ENCODE assay signal across 22 cellular contexts in the genomic region with DNA sequence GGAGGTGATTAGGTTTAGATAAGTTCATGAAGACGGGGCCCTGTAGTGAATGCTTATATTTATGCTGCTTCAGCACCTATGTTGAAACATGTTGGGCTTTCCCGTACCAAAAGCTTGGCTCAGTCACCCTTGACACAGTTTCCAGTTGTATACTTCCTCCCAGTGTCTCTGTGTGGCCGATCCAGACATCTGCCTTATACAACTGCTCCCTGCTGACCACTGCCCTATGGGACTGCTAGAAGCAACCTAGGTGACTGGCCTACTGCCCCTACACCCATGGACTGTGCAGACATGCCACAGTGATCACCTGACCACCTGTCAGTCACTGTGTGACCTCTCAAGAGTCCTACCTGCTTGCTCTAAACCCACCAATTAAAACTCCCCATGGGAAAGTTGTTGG. TPM values are rescaled to one million over a fixed set of nuclear protein-coding genes. Genes with fewer than 3 reads are reported as not detected.
DNase-seq lines count a peak whose midpoint lies in the region; ATAC-seq, FAIRE-seq and TF ChIP-seq lines count a peak whose summit lies in the region.
"Had no signal": no experiment of that assay in that cellular context is flagged by ENCODE, and none has a peak within 500 bp of the region (broad histone marks: within the 10 kb centered on the region; RNA-seq: fewer than 3 reads in every experiment).

No MANE protein-coding gene starts in this region.

- 86% methylated on average over 3 of the region's 3 CpGs for WGBS in A549 (ENCODE audit: missing lambda C conversion rate)
- no CpG with 5 or more reads among the region's 3 CpGs for WGBS in right lobe of liver (ENCODE audit: insufficient coverage, low coverage, low lambda C conversion rate, missing lambda C conversion rate)

- no peak for TF ChIP-seq EP300 in A549 (IDR thresholded peaks at IDR 0.05)

- H3K4me3 ChIP-seq in A549 = no peak overlapping the region
- H3K4me3 ChIP-seq in bronchial epithelial cell (ENCODE audit: low read depth, low read length) = no peak overlapping the region
- H3K4me3 ChIP-seq in right lobe of liver = no peak overlapping the region
- H3K4me3 ChIP-seq: BLaER1 treated with 17β-estradiol and CSF1 and Interleukin-3, amounts not matched to agents 10 nM and 100 nM; GM12878; GM23248 had no signal

- POLR2A ChIA-PET in A549 (lab: Yijun Ruan, JAX) = no interaction called here
- POLR2A ChIA-PET in activated CD4-positive, alpha-beta memory T cell treated with anti-CD3 and anti-CD28 coated beads, Interleukin-2, amount 10 ng/mL, durations not matched to agents 7 days and 5 days (lab: Charles Lee) = no interaction called here

- H3K36me3 ChIP-seq in bronchial epithelial cell (ENCODE audit: control insufficient read depth, insufficient read depth, low read length) (no peaks in the 10 kb centered on the region), right lobe of liver (no peaks in the 10 kb centered on the region)
- H3K36me3 ChIP-seq: BLaER1 treated with 17β-estradiol and CSF1 and Interleukin-3, amounts not matched to agents 10 nM and 100 nM had no signal

- H3K4me1 ChIP-seq in A549 (peaks cover 17% of the 10 kb centered on the region; the same call in 2 of the 3 replicates), right lobe of liver (peaks cover 0 to 2% (median under 1%) of the 10 kb centered on the region in 4 donors)

- peaks cover 9% of the 10 kb centered on the region for H3K4me1 Mint-ChIP-seq in activated CD4-positive, alpha-beta memory T cell treated with anti-CD3 and anti-CD28 coated beads, Interleukin-2, amount 10 ng/mL, durations not matched to agents 7 days and 5 days
- H3K4me1 Mint-ChIP-seq: B cell had no signal

- H3K9me3 ChIP-seq in A549 (no peaks in the 10 kb centered on the region), right lobe of liver (no peaks in the 10 kb centered on the region)

- H3K27me3 ChIP-seq in bronchial epithelial cell (ENCODE audit: control insufficient read depth, insufficient read depth, low read length) (no peaks in the 10 kb centered on the region), right lobe of liver (no peaks in the 10 kb centered on the region)
- H3K27me3 ChIP-seq: BLaER1 treated with 17β-estradiol and CSF1 and Interleukin-3, amounts not matched to agents 10 nM and 100 nM had no signal

- ATAC-seq in A549 = no peak
- ATAC-seq in right lobe of liver = peak; percentile 21 to 61 (median 40)
- ATAC-seq in sciatic nerve = peak; percentile 49
- ATAC-seq: CD8-positive, alpha-beta T cell; GM12878 had no signal

- TF ChIP-seq CTCF in A549 (IDR thresholded peaks at IDR 0.05) = no peak
- no peak for TF ChIP-seq CTCF in bronchial epithelial cell (IDR thresholded peaks at IDR 0.05; ENCODE audit: insufficient read depth, low read length, severe bottlenecking)
- no peak for TF ChIP-seq CTCF in right lobe of liver (IDR thresholded peaks at IDR 0.05)

- TF ChIP-seq RAD21 in A549 (conservative IDR thresholded peaks at IDR 0.05 in 1 of 2, IDR thresholded peaks at IDR 0.05 in 1 of 2) = no peak

- H3K27me3 Mint-ChIP-seq in activated CD4-positive, alpha-beta memory T cell treated with anti-CD3 and anti-CD28 coated beads, Interleukin-2, amount 10 ng/mL, durations not matched to agents 7 days and 5 days = no peaks in the 10 kb centered on the region
- H3K27me3 Mint-ChIP-seq: B cell had no signal

- no peak for DNase-seq in A549 (ENCODE audit: low read depth in 1 of 2, low spot score in 1 of 2)
- no peak for DNase-seq in bronchial epithelial cell (ENCODE audit: low read depth)
- DNase-seq in right lobe of liver = no peak
- DNase-seq in sciatic nerve (ENCODE audit: low spot score) = no peak
- DNase-seq in activated CD4-positive, alpha-beta memory T cell treated with anti-CD3 and anti-CD28 coated beads, Interleukin-2, amount 10 ng/mL, durations not matched to agents 7 days and 5 days = no peak
- DNase-seq in globus pallidus (ENCODE audit: low spot score) = no peak
- DNase-seq in dermis blood vessel endothelial cell = no peak
- DNase-seq: 8988T; CD8-positive, alpha-beta T cell; DMS 273 treated with DMSO at 0.1 percent for 48 hours; DMS53; DND-41; EL; GM23248; HCEC 1CT; HFFc6 had no signal

- FAIRE-seq in A549 (lab: Jason Lieb, UNC) (no peak), bronchial epithelial cell (lab: Jason Lieb, UNC) (peak; percentile 7)
- FAIRE-seq: GM12878, GM19239, H54 had no signal

- no peak overlapping the region for H3K27ac Mint-ChIP-seq in activated CD4-positive, alpha-beta memory T cell treated with anti-CD3 and anti-CD28 coated beads, Interleukin-2, amount 10 ng/mL, durations not matched to agents 7 days and 5 days
- H3K27ac Mint-ChIP-seq: B cell; CD8-positive, alpha-beta T cell; HFFc6 had no signal

- no peak overlapping the region for H3K4me3 Mint-ChIP-seq in activated CD4-positive, alpha-beta memory T cell treated with anti-CD3 and anti-CD28 coated beads, Interleukin-2, amount 10 ng/mL, durations not matched to agents 7 days and 5 days
- H3K4me3 Mint-ChIP-seq: B cell; CD8-positive, alpha-beta T cell; HFFc6 had no signal

- H3K27ac ChIP-seq in A549 (no peak overlapping the region), right lobe of liver (no peak overlapping the region)
- H3K27ac ChIP-seq: BLaER1 treated with 17β-estradiol and CSF1 and Interleukin-3, amounts not matched to agents 10 nM and 100 nM; GM23248 had no signal

- intact Hi-C loops in right lobe of liver (cut with DNase I) = no loop called here
- intact Hi-C loops in sciatic nerve (cut with DNase I) = no loop called here

- CTCF ChIA-PET in A549 (lab: Yijun Ruan, JAX) = no interaction called here
- CTCF ChIA-PET in activated CD4-positive, alpha-beta memory T cell treated with anti-CD3 and anti-CD28 coated beads, Interleukin-2, amount 10 ng/mL, durations not matched to agents 7 days and 5 days (lab: Charles Lee) = no interaction called here

- H3K36me3 Mint-ChIP-seq in activated CD4-positive, alpha-beta memory T cell treated with anti-CD3 and anti-CD28 coated beads, Interleukin-2, amount 10 ng/mL, durations not matched to agents 7 days and 5 days (ENCODE audit: low read depth) = no peaks in the 10 kb centered on the region
- H3K36me3 Mint-ChIP-seq: CD8-positive, alpha-beta T cell had no signal

- H3K9me3 Mint-ChIP-seq in activated CD4-positive, alpha-beta memory T cell treated with anti-CD3 and anti-CD28 coated beads, Interleukin-2, amount 10 ng/mL, durations not matched to agents 7 days and 5 days = no peaks in the 10 kb centered on the region
- H3K9me3 Mint-ChIP-seq: CD8-positive, alpha-beta T cell; HFFc6 had no signal

- TF ChIP-seq POLR2A in A549 (IDR thresholded peaks at IDR 0.05; ENCODE audit: low read length) = no peak
- TF ChIP-seq POLR2A in right lobe of liver (IDR thresholded peaks at IDR 0.05) = no peak

- no peak overlapping the region for H3K4me2 ChIP-seq in A549
- H3K4me2 ChIP-seq: BLaER1 treated with 17β-estradiol and CSF1 and Interleukin-3, amounts not matched to agents 10 nM and 100 nM had no signal

TF ChIP-seq in A549, 52 proteins besides CTCF, POLR2A, EP300 and RAD21:
- no peak for TF ChIP-seq BHLHE40 (IDR thresholded peaks at IDR 0.05; ENCODE audit: low read depth, low read length)
- peak; percentile 2 for TF ChIP-seq MAFK (IDR thresholded peaks at IDR 0.05; ENCODE audit: partially characterized antibody)

RNA-seq across cellular contexts. Expression of a gene that starts 22.6 kb away (rescaled TPM):
- polyA plus RNA-seq in A549 (2011; rRNA removed) = 32.8 and 40.7 TPM in 2 replicates
- 8.2 and 8.7 TPM in 2 replicates for polyA plus RNA-seq in A549 (2012; cell fraction: cytosol; rRNA removed)
- 2.8 and 6.1 TPM in 2 replicates for polyA plus RNA-seq in A549 (2012; cell fraction: nucleus; rRNA removed)
- 8.4 to 9.6 TPM (median 9.1 TPM) in 3 replicates for polyA plus RNA-seq in A549 (2017; fragmentation: RNase III; extraction: RNeasy Plus Mini Kit Qiagen cat#74134 plus additional on column Dnase treatment)
- polyA minus RNA-seq in A549 (2011; rRNA and poly(A)+ RNA removed) = 8.3 and 12.8 TPM in 2 replicates
- total RNA-seq in bronchial epithelial cell = 32.6 and 41.6 TPM in 2 replicates
- total RNA-seq in right lobe of liver = 10 to 100 TPM in 5 of 6 experiments, 1 to 10 TPM in 1; 7.1 to 43.2 (median 18.0) TPM
- 30.7 TPM for total RNA-seq in sciatic nerve
- under 1 TPM; 0.40 to 0.48 TPM for total RNA-seq in activated CD4-positive, alpha-beta memory T cell treated with anti-CD3 and anti-CD28 coated beads, Interleukin-2, amount 10 ng/mL, durations not matched to agents 7 days and 5 days
- total RNA-seq in dermis blood vessel endothelial cell = 64.4 and 69.8 TPM in 2 replicates
- total RNA-seq: G401 had no signal

Comparison
In these comparisons a context has a peak if more than half of its experiments do, and no peak if none do; other contexts are left out.
1. ATAC-seq: peak in right lobe of liver (4 of 4) and sciatic nerve (single experiment); none in A549 (0 of 2).
2. RNA of a gene that starts 22.6 kb away (total RNA-seq): 64.4 to 69.8 TPM in dermis blood vessel endothelial cell, 32.6 to 41.6 TPM in bronchial epithelial cell, 30.7 TPM in sciatic nerve (single experiment) and 7.1 to 43.2 TPM in right lobe of liver; 0.40 to 0.48 TPM in activated CD4-positive, alpha-beta memory T cell treated with anti-CD3 and anti-CD28 coated beads, Interleukin-2, amount 10 ng/mL, durations not matched to agents 7 days and 5 days; every median in the first group is over 4 times any median in the second.